ENCODE assay signal across 8 cellular contexts in genomic region chr10:100970076-100970913, GRCh38. TPM values are rescaled to one million over a fixed set of nuclear protein-coding genes. Genes with fewer than 3 reads are reported as not detected.
DNase-seq lines count a peak whose midpoint lies in the region; ATAC-seq and TF ChIP-seq lines count a peak whose summit lies in the region.

No MANE protein-coding gene starts in this region.

- H3K9me3 ChIP-seq in mucosa of descending colon: no peaks in the 10 kb centered on the region
- no peaks in the 10 kb centered on the region for H3K9me3 ChIP-seq in upper lobe of right lung

- TF ChIP-seq CTCF in dorsolateral prefrontal cortex (IDR thresholded peaks at IDR 0.05 in 54 of 56, conservative IDR thresholded peaks at IDR 0.05 in 2 of 56; ENCODE audit: low read depth in 1 of 56, partially characterized antibody in 56 of 56): no peak
- TF ChIP-seq CTCF in mucosa of descending colon (IDR thresholded peaks at IDR 0.05): no peak
- TF ChIP-seq CTCF in upper lobe of right lung (IDR thresholded peaks at IDR 0.05): no peak

- DNase-seq in DMS53 (lab: John Stamatoyannopoulos, UW): peak; percentile 53
- peak; percentile 19 for DNase-seq in SK-MEL-5 (ENCODE audit: low read depth, low spot score)
- no peak for DNase-seq in dorsolateral prefrontal cortex
- DNase-seq in mucosa of descending colon: peak; percentile 89 to 95 (median 91)
- no peak for DNase-seq in upper lobe of right lung
- no peak for DNase-seq in HuH-7 (ENCODE audit: low spot score)
- DNase-seq in GOT3 (lab: John Stamatoyannopoulos, UW): no peak

- in situ Hi-C loops in SK-MEL-5 (cut with HindIII; ENCODE audit: low pct_unique_long_range_greater_than_20kb, low sequenced_read_pairs): no loop called here

- H3K27me3 ChIP-seq in dorsolateral prefrontal cortex (no peaks in the 10 kb centered on the region), upper lobe of right lung (no peaks in the 10 kb centered on the region)

- intact Hi-C loops in dorsolateral prefrontal cortex (cut with DNase I) (no loop called here), mucosa of descending colon (cut with DNase I, micrococcal nuclease) (no loop called here), upper lobe of right lung (cut with DNase I) (no loop called here)

- H3K27ac ChIP-seq in dorsolateral prefrontal cortex (peak overlapping the region in 16 of 59 donors; percentile 11 to 80 (median 59)), upper lobe of right lung (no peak overlapping the region)

- ATAC-seq in mucosa of descending colon: peak; percentile 73
- peak; percentile 60 for ATAC-seq in upper lobe of right lung
- ATAC-seq in GM19467 (IDR thresholded peaks at IDR 0.05; ENCODE audit: unreplicated experiment): no peak

- H3K4me1 ChIP-seq in mucosa of descending colon (ENCODE audit: low read depth) (peaks cover 27% of the 10 kb centered on the region), upper lobe of right lung (peaks cover 13% of the 10 kb centered on the region)

- no peaks in the 10 kb centered on the region for H3K36me3 ChIP-seq in mucosa of descending colon (ENCODE audit: low read depth)
- peaks cover 10% of the 10 kb centered on the region for H3K36me3 ChIP-seq in upper lobe of right lung

- H3K4me3 ChIP-seq in dorsolateral prefrontal cortex: peak overlapping the region; percentile 39 to 85 (median 72)
- H3K4me3 ChIP-seq in mucosa of descending colon: peak overlapping the region; percentile 77
- peak overlapping the region; percentile 66 for H3K4me3 ChIP-seq in upper lobe of right lung

RNA-seq across cellular contexts. Expression of gene SEMA4G, which starts 1.0 kb away (rescaled TPM):
- total RNA-seq in SK-MEL-5 (2014; rRNA removed; shearing (Covaris generic)): 1.3 and 4.7 TPM in 2 replicates
- 8.2 and 10.8 TPM in 2 replicates for polyA plus RNA-seq in SK-MEL-5 (2015; cell fraction: cytosol; rRNA removed)
- polyA plus RNA-seq in SK-MEL-5 (2015; cell fraction: nucleus; rRNA removed): 11.9 and 17.8 TPM in 2 replicates
- total RNA-seq in dorsolateral prefrontal cortex (10 to 100 TPM in 82 of 120 experiments, 1 to 10 TPM in 38; 4.9 to 25.7 (median 11.7) TPM), mucosa of descending colon (100 to 1,000 TPM in 1 of 3 donors, 10 to 100 TPM in 2; 68.5 to 176 (median 91.9) TPM), upper lobe of right lung (6.7 TPM)

RNA-seq across cellular contexts. Expression of gene MRPL43, which starts 17.0 kb away (rescaled TPM):
- 46.3 and 52.9 TPM in 2 replicates for total RNA-seq in SK-MEL-5 (2014; rRNA removed; shearing (Covaris generic))
- polyA plus RNA-seq in SK-MEL-5 (2015; cell fraction: cytosol; rRNA removed): 58.9 and 63.7 TPM in 2 replicates
- polyA plus RNA-seq in SK-MEL-5 (2015; cell fraction: nucleus; rRNA removed): 70.1 and 79.9 TPM in 2 replicates
- 10 to 100 TPM; 42.1 to 81.4 (median 59.6) TPM for total RNA-seq in dorsolateral prefrontal cortex
- 10 to 100 TPM; 61.3 to 82.3 (median 71.4) TPM for total RNA-seq in mucosa of descending colon
- total RNA-seq in upper lobe of right lung: 60.5 TPM

RNA-seq across cellular contexts. Expression of gene TWNK, which starts 17.0 kb away (rescaled TPM):
- 14.7 and 14.8 TPM in 2 replicates for total RNA-seq in SK-MEL-5 (2014; rRNA removed; shearing (Covaris generic))
- 25.0 and 30.5 TPM in 2 replicates for polyA plus RNA-seq in SK-MEL-5 (2015; cell fraction: cytosol; rRNA removed)
- 17.7 and 26.1 TPM in 2 replicates for polyA plus RNA-seq in SK-MEL-5 (2015; cell fraction: nucleus; rRNA removed)
- 10 to 100 TPM in 1 of 120 experiments, 1 to 10 TPM in 119; 3.4 to 10.0 (median 5.4) TPM for total RNA-seq in dorsolateral prefrontal cortex
- 1 to 10 TPM; 6.0 to 7.8 (median 7.0) TPM for total RNA-seq in mucosa of descending colon
- total RNA-seq in upper lobe of right lung: 6.5 TPM

RNA-seq across cellular contexts. Expression of gene LZTS2, which starts 29.3 kb away (rescaled TPM):
- total RNA-seq in SK-MEL-5 (2014; rRNA removed; shearing (Covaris generic)): 37.1 and 41.0 TPM in 2 replicates
- polyA plus RNA-seq in SK-MEL-5 (2015; cell fraction: cytosol; rRNA removed): 54.4 and 60.9 TPM in 2 replicates
- 89.4 and 107 TPM in 2 replicates for polyA plus RNA-seq in SK-MEL-5 (2015; cell fraction: nucleus; rRNA removed)
- total RNA-seq in dorsolateral prefrontal cortex (100 to 1,000 TPM in 1 of 120 experiments, 10 to 100 TPM in 119; 37.0 to 129 (median 54.7) TPM), mucosa of descending colon (10 to 100 TPM; 26.0 to 82.1 (median 31.5) TPM), upper lobe of right lung (50.0 TPM)

RNA-seq across cellular contexts. Expression of gene SLF2, which starts 57.5 kb away (rescaled TPM):
- 21.8 and 24.4 TPM in 2 replicates for total RNA-seq in SK-MEL-5 (2014; rRNA removed; shearing (Covaris generic))
- 9.9 and 13.8 TPM in 2 replicates for polyA plus RNA-seq in SK-MEL-5 (2015; cell fraction: cytosol; rRNA removed)
- 39.7 and 44.5 TPM in 2 replicates for polyA plus RNA-seq in SK-MEL-5 (2015; cell fraction: nucleus; rRNA removed)
- total RNA-seq in dorsolateral prefrontal cortex (10 to 100 TPM; 32.8 to 92.3 (median 49.6) TPM), mucosa of descending colon (10 to 100 TPM; 23.0 to 31.1 (median 27.5) TPM), upper lobe of right lung (32.9 TPM)

Comparison
In these comparisons a context has a peak if more than half of its experiments do, and no peak if none do; other contexts are left out.
1. DNase-seq: peak in DMS53 (single experiment), SK-MEL-5 (single experiment) and mucosa of descending colon (3 of 3); none in dorsolateral prefrontal cortex (0 of 10), upper lobe of right lung (single experiment), HuH-7 (single experiment) and GOT3 (single experiment).
2. Peak in every context shown above with its lines, with median percentiles within 50 percentile points of each other: H3K4me3 ChIP-seq.